In genomic region chr19:45716314-45717130, GRCh38 we compare ENCODE assay signal across 7 cellular contexts.
A peak's percentile ranks its signal among the peaks of the same experiment; 100 is the strongest.
DNase-seq lines count a peak whose midpoint lies in the region; ATAC-seq and FAIRE-seq lines count a peak whose summit lies in the region.

No MANE protein-coding gene starts in this region.

- ATAC-seq in HG03460 (IDR thresholded peaks at IDR 0.05; ENCODE audit: unreplicated experiment) (no peak), GM19397 (IDR thresholded peaks at IDR 0.05; ENCODE audit: unreplicated experiment) (no peak)

- peaks cover 26% of the 10 kb centered on the region for H3K36me3 ChIP-seq in NT2/D1 (ENCODE audit: insufficient read depth, insufficient read length, low read length)

- H3K9me3 ChIP-seq in NT2/D1 (ENCODE audit: insufficient read depth, low read length): no peaks in the 10 kb centered on the region
- H3K9me3 ChIP-seq in iPS-18c (ENCODE audit: control insufficient read depth, insufficient read depth, low read length): no peaks in the 10 kb centered on the region

- peak; percentile 38 for FAIRE-seq in GM18507 (lab: Jason Lieb, UNC)

- H3K4me1 ChIP-seq in NT2/D1 (ENCODE audit: insufficient read depth, insufficient read length): peaks cover 11% of the 10 kb centered on the region

- H3K9ac ChIP-seq in NT2/D1 (ENCODE audit: insufficient read length, low read depth): peak overlapping the region; percentile 83

- DNase-seq in GM18507 (ENCODE audit: extremely low spot score, insufficient read length, low read depth): no peak
- no peak for DNase-seq in NT2/D1 (ENCODE audit: low read depth, low spot score)
- peak; percentile 47 for DNase-seq in astrocyte of the hippocampus (ENCODE audit: low read depth, low spot score)

- H3K4me3 ChIP-seq in NT2/D1 (ENCODE audit: insufficient read length, low read depth): peak overlapping the region; percentile 72
- H3K4me3 ChIP-seq in iPS-18c (ENCODE audit: insufficient read depth, low read depth, low read length): peak overlapping the region; percentile 77
- H3K4me3 ChIP-seq in skin epidermis: peak overlapping the region; percentile 52 to 62 (median 56)

- no peaks in the 10 kb centered on the region for H3K27me3 ChIP-seq in NT2/D1 (ENCODE audit: insufficient read depth, insufficient read length)

- peak overlapping the region; percentile 33 to 98 (median 90) for H3K27ac ChIP-seq in skin epidermis
